18 cellular contexts compared by ENCODE assay signal in genomic region chr7:97015787-97016391, GRCh38. TPM values are rescaled to one million over a fixed set of nuclear protein-coding genes. Genes with fewer than 3 reads are reported as not detected.
DNase-seq lines count a peak whose midpoint lies in the region; ATAC-seq and TF ChIP-seq lines count a peak whose summit lies in the region.
"Had no signal": no experiment of that assay in that cellular context is flagged by ENCODE, and none has a peak within 500 bp of the region (broad histone marks: within the 10 kb centered on the region; RNA-seq: fewer than 3 reads in every experiment).

No MANE protein-coding gene starts in this region.

- H3K27me3 ChIP-seq in neural cell (ENCODE audit: insufficient read depth, low read depth, low read length): no peaks in the 10 kb centered on the region
- H3K27me3 ChIP-seq in sigmoid colon: peaks cover 56 to 100% (median 97%) of the 10 kb centered on the region in 3 donors

- peaks cover 61% of the 10 kb centered on the region for H3K4me1 Mint-ChIP-seq in WTC11
- H3K4me1 Mint-ChIP-seq: activated CD4-positive, alpha-beta memory T cell treated with anti-CD3 and anti-CD28 coated beads, Interleukin-2, amount 10 ng/mL, durations not matched to agents 7 days and 5 days had no signal

- H3K4me1 ChIP-seq in ES-I3 (ENCODE audit: insufficient read depth, low read length) (no peaks in the 10 kb centered on the region), sigmoid colon (peaks cover 0 to 30% (median 24%) of the 10 kb centered on the region in 4 donors)

- WGBS in sigmoid colon, 2 donors: 4 to 5% methylated on average over 12 of the region's 12 CpGs

- DNase-seq in NCI-H1930 (lab: John Stamatoyannopoulos, UW): peak; percentile 69 to 78
- no peak for DNase-seq in WTC11 (ENCODE audit: low spot score)
- no peak for DNase-seq in NCI-H82 treated with DMSO at 0.1 percent for 48 hours (lab: John Stamatoyannopoulos, UW; ENCODE audit: unreplicated experiment)
- no peak for DNase-seq in sigmoid colon
- DNase-seq: activated CD4-positive, alpha-beta memory T cell treated with anti-CD3 and anti-CD28 coated beads, Interleukin-2, amount 10 ng/mL, durations not matched to agents 7 days and 5 days; cerebellar nuclear complex; foreskin melanocyte; MG63; natural killer cell; OCI-M1; substantia nigra had no signal

- TF ChIP-seq CTCF in WTC11 (IDR thresholded peaks at IDR 0.05) (no peak), neural cell (IDR thresholded peaks at IDR 0.05; ENCODE audit: poor library complexity, severe bottlenecking) (no peak), sigmoid colon (IDR thresholded peaks at IDR 0.05) (no peak)

- peaks cover 100% of the 10 kb centered on the region for H3K27me3 Mint-ChIP-seq in WTC11 (ENCODE audit: low read depth)

- peaks cover 97% of the 10 kb centered on the region for H3K79me2 ChIP-seq in neural cell (replicated peaks; ENCODE audit: insufficient read depth, low read length)

- H2AFZ ChIP-seq in neural cell (ENCODE audit: low read depth, low read length): no peak overlapping the region

- no peak for TF ChIP-seq RAD21 in neural cell (conservative IDR thresholded peaks at IDR 0.05)

- no peaks in the 10 kb centered on the region for H3K36me3 Mint-ChIP-seq in WTC11

- H3K9me2 ChIP-seq in neural cell (ENCODE audit: insufficient read depth, low read length): no peaks in the 10 kb centered on the region

- H3K4me3 ChIP-seq in neural cell (ENCODE audit: low read length) (peak overlapping the region; percentile 87), sigmoid colon (no peak overlapping the region)
- H3K4me3 ChIP-seq: BLaER1 treated with 17β-estradiol and CSF1 and Interleukin-3, amounts not matched to agents 10 nM and 100 nM; lung; MG63 had no signal

- H3K9ac ChIP-seq in ES-I3 (ENCODE audit: low read depth, low read length) (peak overlapping the region; percentile 14; the same call in 1 of the 2 replicates), neural cell (ENCODE audit: low read length) (peak overlapping the region; percentile 99)
- H3K9ac ChIP-seq: BLaER1 treated with 17β-estradiol and CSF1 and Interleukin-3, amounts not matched to agents 10 nM and 100 nM had no signal

- TF ChIP-seq EP300 in neural cell (conservative IDR thresholded peaks at IDR 0.05; ENCODE audit: poor library complexity, severe bottlenecking) (peak; percentile 82), sigmoid colon (IDR thresholded peaks at IDR 0.05) (no peak)

- CTCF ChIA-PET in WTC11 (lab: Charles Lee): interaction anchor here (0.7 to 2.6 kb wide), 4 partner anchors 10 to 37 kb away, joined by 3 to 49 read pairs (median 20); partner anchors contain the start of gene DLX6

- no peak for ATAC-seq in WTC11
- no peak for ATAC-seq in GM18511 (IDR thresholded peaks at IDR 0.05; ENCODE audit: unreplicated experiment)
- ATAC-seq: natural killer cell had no signal

- peak overlapping the region; percentile 100 for H3K27ac ChIP-seq in neural cell (ENCODE audit: low read length)
- H3K27ac ChIP-seq in sigmoid colon: no peak overlapping the region
- H3K27ac ChIP-seq: BLaER1 treated with 17β-estradiol and CSF1 and Interleukin-3, amounts not matched to agents 10 nM and 100 nM had no signal

- no peak for TF ChIP-seq POLR2A in sigmoid colon (IDR thresholded peaks at IDR 0.05)

- H3K4me2 ChIP-seq in neural cell (ENCODE audit: low read length): peak overlapping the region; percentile 85
- H3K4me2 ChIP-seq: BLaER1 treated with 17β-estradiol and CSF1 and Interleukin-3, amounts not matched to agents 10 nM and 100 nM had no signal

- no peaks in the 10 kb centered on the region for H4K20me1 ChIP-seq in neural cell (ENCODE audit: insufficient read depth)

- POLR2A ChIA-PET in WTC11 (lab: Charles Lee): interaction anchor here (1.0 to 1.3 kb wide), 2 partner anchors 10 to 24 kb away, joined by 4 read pairs; no protein-coding TSS in a partner anchor

- no peaks in the 10 kb centered on the region for H3K9me3 Mint-ChIP-seq in WTC11
- H3K9me3 Mint-ChIP-seq: activated CD4-positive, alpha-beta memory T cell treated with anti-CD3 and anti-CD28 coated beads, Interleukin-2, amount 10 ng/mL, durations not matched to agents 7 days and 5 days; activated T-helper 2 cell treated with anti-CD3 and anti-CD28 coated beads, Interferon-gamma antibody, Interleukin-2, Interleukin-4, amounts not matched to agents 10 μg/mL and 5 μg/mL and 100 μg/mL, durations not matched to agents 14 hours and 24 hours and 36 hours; natural killer cell had no signal

- H3K36me3 ChIP-seq in ES-I3 (ENCODE audit: insufficient read depth, low read length) (no peaks in the 10 kb centered on the region), neural cell (ENCODE audit: insufficient read depth, low read length) (peaks cover 7% of the 10 kb centered on the region), sigmoid colon (no peaks in the 10 kb centered on the region)
- H3K36me3 ChIP-seq: BLaER1 treated with 17β-estradiol and CSF1 and Interleukin-3, amounts not matched to agents 10 nM and 100 nM; MG63 had no signal

- intact Hi-C loops in sigmoid colon (cut with DNase I): no loop called here

- no peaks in the 10 kb centered on the region for H3K9me3 ChIP-seq in ES-I3 (ENCODE audit: control insufficient read depth, insufficient read depth, low read length)
- no peaks in the 10 kb centered on the region for H3K9me3 ChIP-seq in neural cell (ENCODE audit: low read length)
- H3K9me3 ChIP-seq in sigmoid colon: no peaks in the 10 kb centered on the region
- H3K9me3 ChIP-seq: MG63 had no signal

- peaks cover 5% of the 10 kb centered on the region for H3F3A ChIP-seq in neural cell (ENCODE audit: insufficient read depth, low read length, poor library complexity, severe bottlenecking)

- H3K27ac Mint-ChIP-seq in WTC11: no peak overlapping the region
- H3K27ac Mint-ChIP-seq: activated CD4-positive, alpha-beta memory T cell treated with anti-CD3 and anti-CD28 coated beads, Interleukin-2, amount 10 ng/mL, durations not matched to agents 7 days and 5 days; activated T-helper 2 cell treated with anti-CD3 and anti-CD28 coated beads, Interferon-gamma antibody, Interleukin-2, Interleukin-4, amounts not matched to agents 10 μg/mL and 5 μg/mL and 100 μg/mL, durations not matched to agents 14 hours and 24 hours and 36 hours; natural killer cell had no signal

- peak overlapping the region; percentile 65 for H3K4me3 Mint-ChIP-seq in WTC11
- H3K4me3 Mint-ChIP-seq: activated CD4-positive, alpha-beta memory T cell treated with anti-CD3 and anti-CD28 coated beads, Interleukin-2, amount 10 ng/mL, durations not matched to agents 7 days and 5 days; natural killer cell had no signal

TF ChIP-seq in neural cell, 6 proteins besides CTCF, POLR2A, EP300 and RAD21:
- peak; percentile 82 for TF ChIP-seq POLR2AphosphoS5 (IDR thresholded peaks at IDR 0.05)
- peak; percentile 13 for TF ChIP-seq MXI1 (conservative IDR thresholded peaks at IDR 0.05; ENCODE audit: poor library complexity, severe bottlenecking)
- TF ChIP-seq TAF1 (IDR thresholded peaks at IDR 0.05; ENCODE audit: low read depth): no peak
- TF ChIP-seq, protein P1, sequence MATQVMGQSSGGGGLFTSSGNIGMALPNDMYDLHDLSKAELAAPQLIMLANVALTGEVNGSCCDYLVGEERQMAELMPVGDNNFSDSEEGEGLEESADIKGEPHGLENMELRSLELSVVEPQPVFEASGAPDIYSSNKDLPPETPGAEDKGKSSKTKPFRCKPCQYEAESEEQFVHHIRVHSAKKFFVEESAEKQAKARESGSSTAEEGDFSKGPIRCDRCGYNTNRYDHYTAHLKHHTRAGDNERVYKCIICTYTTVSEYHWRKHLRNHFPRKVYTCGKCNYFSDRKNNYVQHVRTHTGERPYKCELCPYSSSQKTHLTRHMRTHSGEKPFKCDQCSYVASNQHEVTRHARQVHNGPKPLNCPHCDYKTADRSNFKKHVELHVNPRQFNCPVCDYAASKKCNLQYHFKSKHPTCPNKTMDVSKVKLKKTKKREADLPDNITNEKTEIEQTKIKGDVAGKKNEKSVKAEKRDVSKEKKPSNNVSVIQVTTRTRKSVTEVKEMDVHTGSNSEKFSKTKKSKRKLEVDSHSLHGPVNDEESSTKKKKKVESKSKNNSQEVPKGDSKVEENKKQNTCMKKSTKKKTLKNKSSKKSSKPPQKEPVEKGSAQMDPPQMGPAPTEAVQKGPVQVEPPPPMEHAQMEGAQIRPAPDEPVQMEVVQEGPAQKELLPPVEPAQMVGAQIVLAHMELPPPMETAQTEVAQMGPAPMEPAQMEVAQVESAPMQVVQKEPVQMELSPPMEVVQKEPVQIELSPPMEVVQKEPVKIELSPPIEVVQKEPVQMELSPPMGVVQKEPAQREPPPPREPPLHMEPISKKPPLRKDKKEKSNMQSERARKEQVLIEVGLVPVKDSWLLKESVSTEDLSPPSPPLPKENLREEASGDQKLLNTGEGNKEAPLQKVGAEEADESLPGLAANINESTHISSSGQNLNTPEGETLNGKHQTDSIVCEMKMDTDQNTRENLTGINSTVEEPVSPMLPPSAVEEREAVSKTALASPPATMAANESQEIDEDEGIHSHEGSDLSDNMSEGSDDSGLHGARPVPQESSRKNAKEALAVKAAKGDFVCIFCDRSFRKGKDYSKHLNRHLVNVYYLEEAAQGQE (IDR thresholded peaks at IDR 0.05; ENCODE audit: borderline replicate concordance): peak; percentile 8
- TF ChIP-seq EZH2 (IDR thresholded peaks at IDR 0.05; ENCODE audit: borderline replicate concordance, insufficient read depth, low read length, poor library complexity, severe bottlenecking): no peak
- peak; percentile 51 for TF ChIP-seq SMC3 (conservative IDR thresholded peaks at IDR 0.05; ENCODE audit: poor library complexity)

RNA-seq across cellular contexts. Expression of gene DLX5, which starts 8.7 kb away (rescaled TPM):
- total RNA-seq in WTC11 (2021) (not detected in 3 replicates), sigmoid colon (under 1 TPM in 2 of 4 donors, not detected in 2; 0.41 to 0.71 TPM)
- polyA plus RNA-seq in neural cell (40.5 and 44.6 TPM in 2 replicates), sigmoid colon (under 1 TPM in 1 of 3 donors, not detected in 2; 0.10 TPM)
- polyA minus RNA-seq in neural cell: 61.4 and 76.9 TPM in 2 replicates
- total RNA-seq: activated CD4-positive, alpha-beta memory T cell treated with anti-CD3 and anti-CD28 coated beads, Interleukin-2, amount 10 ng/mL, durations not matched to agents 7 days and 5 days; activated T-helper 2 cell treated with anti-CD3 and anti-CD28 coated beads, Interferon-gamma antibody, Interleukin-2, Interleukin-4, amounts not matched to agents 10 μg/mL and 5 μg/mL and 100 μg/mL, durations not matched to agents 14 hours and 24 hours and 36 hours; natural killer cell; renal cortical epithelial cell had no signal

RNA-seq across cellular contexts. Expression of gene DLX6, which starts 10.5 kb away (rescaled TPM):
- total RNA-seq in WTC11 (2021) (0.09 TPM in 1 of 3 replicates, not detected in the others), sigmoid colon (under 1 TPM in 2 of 4 donors, not detected in 2; 0.14 to 0.16 TPM)
- polyA plus RNA-seq in neural cell (53.6 and 58.8 TPM in 2 replicates), sigmoid colon (under 1 TPM in 1 of 3 donors, not detected in 2; 0.09 TPM)
- 94.0 and 104 TPM in 2 replicates for polyA minus RNA-seq in neural cell
- total RNA-seq: activated CD4-positive, alpha-beta memory T cell treated with anti-CD3 and anti-CD28 coated beads, Interleukin-2, amount 10 ng/mL, durations not matched to agents 7 days and 5 days; activated T-helper 2 cell treated with anti-CD3 and anti-CD28 coated beads, Interferon-gamma antibody, Interleukin-2, Interleukin-4, amounts not matched to agents 10 μg/mL and 5 μg/mL and 100 μg/mL, durations not matched to agents 14 hours and 24 hours and 36 hours; lung; natural killer cell; renal cortical epithelial cell had no signal
- polyA plus RNA-seq: lung had no signal

Comparison
In these comparisons a context has a peak if more than half of its experiments do, and no peak if none do; other contexts are left out.
1. DNase-seq: peak in NCI-H1930 (2 of 2); none in WTC11 (single experiment), NCI-H82 treated with DMSO at 0.1 percent for 48 hours (single experiment) and sigmoid colon (single experiment).